Comparison of ENCODE assay signal across 37 cellular contexts in genomic region chr5:78308689-78309088, GRCh38.
"Had no signal": no experiment of that assay in that cellular context is flagged by ENCODE, and none has a peak within 500 bp of the region (broad histone marks: within the 10 kb centered on the region; RNA-seq: fewer than 3 reads in every experiment).

No MANE protein-coding gene starts in this region.

- H3K4me1 ChIP-seq: ascending aorta had no signal

- H3K9me3 ChIP-seq: ascending aorta had no signal

- H3K27ac Mint-ChIP-seq: activated B cell treated with CpG ODN at 0.5 μM for 24 hours; activated CD4-positive, alpha-beta memory T cell treated with anti-CD3 and anti-CD28 coated beads for 36 hours; activated CD4-positive, alpha-beta T cell treated with anti-CD3 and anti-CD28 coated beads for 36 hours; activated CD8-positive, alpha-beta T cell treated with anti-CD3 and anti-CD28 coated beads for 36 hours; activated naive CD4-positive, alpha-beta T cell treated with anti-CD3 and anti-CD28 coated beads, Interleukin-2, amount 10 ng/mL, durations not matched to agents 7 days and 5 days; activated naive CD4-positive, alpha-beta T cell treated with anti-CD3 and anti-CD28 coated beads, Interleukin-2, amount 50 U/mL, for 24 hours; activated naive CD8-positive, alpha-beta T cell; activated naive CD8-positive, alpha-beta T cell treated with anti-CD3 and anti-CD28 coated beads, Interleukin-2, amount 10 ng/mL, durations not matched to agents 7 days and 5 days; activated naive CD8-positive, alpha-beta T cell treated with anti-CD3 and anti-CD28 coated beads, Interleukin-2, amount 50 U/mL, for 24 hours; activated T-cell treated with anti-CD3 and anti-CD28 coated beads, Interleukin-2, amount 50 U/mL, for 72 hours; activated T-helper 2 cell treated with anti-CD3 and anti-CD28 coated beads, Interferon-gamma antibody, Interleukin-2, Interleukin-4, amounts not matched to agents 10 μg/mL and 5 μg/mL and 100 μg/mL, durations not matched to agents 14 hours and 24 hours and 36 hours; brain; T-helper 1 cell treated with Interleukin-12 subunit alpha and Interleukin-12 subunit beta and Interleukin-4 antibody, amounts not matched to agents 30 μg/mL and 1 μg/mL, for 36 hours; T-helper 2 cell treated with Interferon-gamma antibody and Interleukin-4, amounts not matched to agents 5 μg/mL and 100 μg/mL, for 36 hours had no signal

- DNase-seq: activated B cell treated with CpG ODN at 0.5 μM for 24 hours; activated CD4-positive, alpha-beta memory T cell treated with anti-CD3 and anti-CD28 coated beads for 36 hours; activated CD4-positive, alpha-beta T cell treated with anti-CD3 and anti-CD28 coated beads for 36 hours; activated CD4-positive, alpha-beta T cell treated with anti-CD3 and anti-CD28 coated beads for 48 hours; activated CD4-positive, alpha-beta T cell treated with anti-CD3 and anti-CD28 coated beads, Interleukin-2, amount 50 U/mL, for 1 hour; activated CD4-positive, alpha-beta T cell treated with anti-CD3 and anti-CD28 coated beads, Interleukin-2, amount 50 U/mL, for 4 hours; activated CD4-positive, CD25-positive, alpha-beta regulatory T cell treated with anti-CD3 and anti-CD28 coated beads, Interleukin-2, amount 50 U/mL, for 72 hours; activated CD8-positive, alpha-beta memory T cell treated with anti-CD3 and anti-CD28 coated beads, Interleukin-2, amount 50 U/mL, for 4 hours; activated CD8-positive, alpha-beta T cell treated with anti-CD3 and anti-CD28 coated beads for 36 hours; activated effector memory CD4-positive, alpha-beta T cell treated with Interleukin-2 at 50 U/mL for 16 hours; activated gamma-delta T cell; activated naive CD4-positive, alpha-beta T cell treated with anti-CD3 and anti-CD28 coated beads, Interleukin-2, amount 10 ng/mL, durations not matched to agents 7 days and 5 days; activated naive CD4-positive, alpha-beta T cell treated with Interleukin-2 at 50 U/mL for 16 hours; activated naive CD8-positive, alpha-beta T cell treated with anti-CD3 and anti-CD28 coated beads, Interleukin-2, amount 10 ng/mL, durations not matched to agents 7 days and 5 days; activated naive CD8-positive, alpha-beta T cell treated with anti-CD3 and anti-CD28 coated beads, Interleukin-2, amount 50 U/mL, for 24 hours; activated T-cell treated with anti-CD3 and anti-CD28 coated beads for 4 hours; activated T-cell treated with anti-CD3 and anti-CD28 coated beads, Interleukin-2, amount 50 U/mL, for 1 hour; activated T-cell treated with anti-CD3 and anti-CD28 coated beads, Interleukin-2, amount 50 U/mL, for 4 hours; activated T-cell treated with anti-CD3 and anti-CD28 coated beads, Interleukin-2, amount 50 U/mL, for 72 hours; amygdala; anterior cingulate cortex; caudate nucleus; cerebellar nuclear complex; T-helper 1 cell; T-helper 2 cell; T-helper 9 cell; WERI-Rb-1 had no signal

- H3K4me1 Mint-ChIP-seq: activated B cell treated with CpG ODN at 0.5 μM for 24 hours; activated CD4-positive, alpha-beta T cell treated with anti-CD3 and anti-CD28 coated beads for 36 hours; activated naive CD4-positive, alpha-beta T cell treated with anti-CD3 and anti-CD28 coated beads, Interleukin-2, amount 10 ng/mL, durations not matched to agents 7 days and 5 days; activated naive CD4-positive, alpha-beta T cell treated with anti-CD3 and anti-CD28 coated beads, Interleukin-2, amount 50 U/mL, for 24 hours; activated naive CD8-positive, alpha-beta T cell treated with anti-CD3 and anti-CD28 coated beads, Interleukin-2, amount 10 ng/mL, durations not matched to agents 7 days and 5 days; activated naive CD8-positive, alpha-beta T cell treated with anti-CD3 and anti-CD28 coated beads, Interleukin-2, amount 50 U/mL, for 24 hours; brain; central memory CD8-positive, alpha-beta T cell had no signal

- H3K4me3 Mint-ChIP-seq: activated B cell treated with CpG ODN at 0.5 μM for 24 hours; activated CD4-positive, alpha-beta memory T cell treated with anti-CD3 and anti-CD28 coated beads for 36 hours; activated CD4-positive, alpha-beta T cell treated with anti-CD3 and anti-CD28 coated beads for 36 hours; activated CD8-positive, alpha-beta T cell treated with anti-CD3 and anti-CD28 coated beads for 36 hours; activated naive CD4-positive, alpha-beta T cell treated with anti-CD3 and anti-CD28 coated beads, Interleukin-2, amount 10 ng/mL, durations not matched to agents 7 days and 5 days; activated naive CD4-positive, alpha-beta T cell treated with anti-CD3 and anti-CD28 coated beads, Interleukin-2, amount 50 U/mL, for 24 hours; activated naive CD8-positive, alpha-beta T cell; activated naive CD8-positive, alpha-beta T cell treated with anti-CD3 and anti-CD28 coated beads, Interleukin-2, amount 10 ng/mL, durations not matched to agents 7 days and 5 days; activated naive CD8-positive, alpha-beta T cell treated with anti-CD3 and anti-CD28 coated beads, Interleukin-2, amount 50 U/mL, for 24 hours; activated T-cell treated with anti-CD3 and anti-CD28 coated beads, Interleukin-2, amount 50 U/mL, for 4 hours; activated T-cell treated with anti-CD3 and anti-CD28 coated beads, Interleukin-2, amount 50 U/mL, for 72 hours; brain; central memory CD8-positive, alpha-beta T cell; T-helper 1 cell treated with Interleukin-12 subunit alpha and Interleukin-12 subunit beta and Interleukin-4 antibody, amounts not matched to agents 30 μg/mL and 1 μg/mL, for 36 hours; T-helper 2 cell treated with Interferon-gamma antibody and Interleukin-4, amounts not matched to agents 5 μg/mL and 100 μg/mL, for 36 hours had no signal

- H3K9me3 Mint-ChIP-seq: activated B cell treated with CpG ODN at 0.5 μM for 24 hours; activated CD4-positive, alpha-beta memory T cell treated with anti-CD3 and anti-CD28 coated beads for 36 hours; activated CD8-positive, alpha-beta T cell treated with anti-CD3 and anti-CD28 coated beads for 36 hours; activated naive CD4-positive, alpha-beta T cell treated with anti-CD3 and anti-CD28 coated beads, Interleukin-2, amount 10 ng/mL, durations not matched to agents 7 days and 5 days; activated naive CD4-positive, alpha-beta T cell treated with anti-CD3 and anti-CD28 coated beads, Interleukin-2, amount 50 U/mL, for 24 hours; activated naive CD8-positive, alpha-beta T cell treated with anti-CD3 and anti-CD28 coated beads, Interleukin-2, amount 10 ng/mL, durations not matched to agents 7 days and 5 days; activated naive CD8-positive, alpha-beta T cell treated with anti-CD3 and anti-CD28 coated beads, Interleukin-2, amount 50 U/mL, for 24 hours; activated T-cell treated with anti-CD3 and anti-CD28 coated beads, Interleukin-2, amount 50 U/mL, for 4 hours; activated T-cell treated with anti-CD3 and anti-CD28 coated beads, Interleukin-2, amount 50 U/mL, for 72 hours; activated T-helper 2 cell treated with anti-CD3 and anti-CD28 coated beads, Interferon-gamma antibody, Interleukin-2, Interleukin-4, amounts not matched to agents 10 μg/mL and 5 μg/mL and 100 μg/mL, durations not matched to agents 14 hours and 24 hours and 36 hours; central memory CD8-positive, alpha-beta T cell; T-helper 1 cell treated with Interleukin-12 subunit alpha and Interleukin-12 subunit beta and Interleukin-4 antibody, amounts not matched to agents 30 μg/mL and 1 μg/mL, for 36 hours; T-helper 2 cell treated with Interferon-gamma antibody and Interleukin-4, amounts not matched to agents 5 μg/mL and 100 μg/mL, for 36 hours had no signal

- ATAC-seq: activated CD4-positive, alpha-beta T cell treated with anti-CD3 and anti-CD28 coated beads for 36 hours; activated CD8-positive, alpha-beta T cell treated with anti-CD3 and anti-CD28 coated beads for 36 hours; activated naive CD8-positive, alpha-beta T cell treated with anti-CD3 and anti-CD28 coated beads, Interleukin-2, amount 50 U/mL, for 24 hours; activated T-cell treated with anti-CD3 and anti-CD28 coated beads, Interleukin-2, amount 50 U/mL, for 4 hours; activated T-cell treated with anti-CD3 and anti-CD28 coated beads, Interleukin-2, amount 50 U/mL, for 72 hours had no signal

- H3K27me3 ChIP-seq: ascending aorta, cardiac muscle cell had no signal

- H3K27ac ChIP-seq: ascending aorta, cardiac muscle cell, WERI-Rb-1 had no signal

- H3K4me3 ChIP-seq: ascending aorta, cardiac muscle cell had no signal

- H3K36me3 Mint-ChIP-seq: activated CD4-positive, alpha-beta memory T cell treated with anti-CD3 and anti-CD28 coated beads for 36 hours; activated naive CD4-positive, alpha-beta T cell treated with anti-CD3 and anti-CD28 coated beads, Interleukin-2, amount 10 ng/mL, durations not matched to agents 7 days and 5 days; activated naive CD4-positive, alpha-beta T cell treated with anti-CD3 and anti-CD28 coated beads, Interleukin-2, amount 50 U/mL, for 24 hours; activated naive CD8-positive, alpha-beta T cell; activated naive CD8-positive, alpha-beta T cell treated with anti-CD3 and anti-CD28 coated beads, Interleukin-2, amount 10 ng/mL, durations not matched to agents 7 days and 5 days; brain had no signal

- H3K36me3 ChIP-seq: ascending aorta, cardiac muscle cell, WERI-Rb-1 had no signal

- FAIRE-seq: bronchial epithelial cell had no signal
